30 cellular contexts compared by ENCODE assay signal in the genomic region with DNA sequence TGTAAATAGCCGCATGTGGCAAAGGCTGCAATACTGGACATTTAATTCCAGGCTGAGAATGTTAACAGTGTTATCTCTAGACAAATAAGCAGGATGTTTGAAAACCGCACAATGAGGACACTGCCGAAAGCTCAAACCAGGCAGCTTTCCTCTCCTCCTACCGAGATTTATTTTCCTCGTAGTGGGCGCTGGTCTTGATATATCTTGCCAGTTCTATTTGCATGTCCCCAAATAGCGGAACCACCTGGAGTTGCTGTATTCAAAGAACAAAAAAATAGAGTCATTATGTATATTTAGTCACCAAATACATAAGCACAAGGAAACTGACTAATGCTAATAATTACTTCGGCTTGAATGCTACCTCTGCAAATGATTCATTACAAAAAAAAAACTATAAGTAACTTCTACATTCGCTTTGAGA. TPM values are rescaled to one million over a fixed set of nuclear protein-coding genes. Genes with fewer than 3 reads are reported as not detected.
A peak's percentile ranks its signal among the peaks of the same experiment; 100 is the strongest.
DNase-seq lines count a peak whose midpoint lies in the region; ATAC-seq and TF ChIP-seq lines count a peak whose summit lies in the region.
"Had no signal": no experiment of that assay in that cellular context is flagged by ENCODE, and none has a peak within 500 bp of the region (broad histone marks: within the 10 kb centered on the region; RNA-seq: fewer than 3 reads in every experiment).

No MANE protein-coding gene starts in this region.

- H3K27me3 Mint-ChIP-seq in CD8-positive, alpha-beta memory T cell: no peaks in the 10 kb centered on the region
- no peaks in the 10 kb centered on the region for H3K27me3 Mint-ChIP-seq in effector memory CD8-positive, alpha-beta T cell
- H3K27me3 Mint-ChIP-seq: activated CD4-positive, alpha-beta T cell treated with anti-CD3 and anti-CD28 coated beads, Interleukin-2, amount 10 ng/mL, durations not matched to agents 24 days and 14 days; CD4-positive, CD25-positive, alpha-beta regulatory T cell; central memory CD8-positive, alpha-beta T cell; dendritic cell treated with granulocyte-macrophage colony-stimulating factor and Interleukin-4, amounts not matched to agents 40 ng/mL and 50 ng/mL, for 4 days had no signal

- POLR2A ChIA-PET in CD8-positive, alpha-beta memory T cell (lab: Charles Lee): no interaction called here

- H3K27me3 ChIP-seq in CD8-positive, alpha-beta memory T cell (ENCODE audit: insufficient read depth, low read length, poor library complexity, severe bottlenecking): no peaks in the 10 kb centered on the region
- H3K27me3 ChIP-seq: ascending aorta, gastroesophageal sphincter, hepatocyte, upper lobe of left lung had no signal

- H3K27ac Mint-ChIP-seq in CD8-positive, alpha-beta memory T cell: no peak overlapping the region
- no peak overlapping the region for H3K27ac Mint-ChIP-seq in effector memory CD8-positive, alpha-beta T cell
- H3K27ac Mint-ChIP-seq: activated CD4-positive, alpha-beta T cell treated with anti-CD3 and anti-CD28 coated beads, Interleukin-2, amount 10 ng/mL, durations not matched to agents 24 days and 14 days; CD4-positive, CD25-positive, alpha-beta regulatory T cell; dendritic cell treated with granulocyte-macrophage colony-stimulating factor and Interleukin-4, amounts not matched to agents 40 ng/mL and 50 ng/mL, for 4 days; natural killer cell; stimulated activated effector memory CD8-positive, alpha-beta T cell treated with anti-CD3 and anti-CD28 coated beads, Interleukin-12 subunit alpha, Interleukin-12 subunit beta, amount 100 ng/mL, for 72 hours had no signal

- H3K9me3 Mint-ChIP-seq in CD8-positive, alpha-beta memory T cell: no peaks in the 10 kb centered on the region
- no peaks in the 10 kb centered on the region for H3K9me3 Mint-ChIP-seq in effector memory CD8-positive, alpha-beta T cell
- H3K9me3 Mint-ChIP-seq: activated CD4-positive, alpha-beta T cell treated with anti-CD3 and anti-CD28 coated beads, Interleukin-2, amount 10 ng/mL, durations not matched to agents 24 days and 14 days; activated T-cell treated with anti-CD3 and anti-CD28 coated beads, Interleukin-2, amount 50 U/mL, for 4 hours; CD4-positive, CD25-positive, alpha-beta regulatory T cell; central memory CD8-positive, alpha-beta T cell; dendritic cell treated with granulocyte-macrophage colony-stimulating factor and Interleukin-4, amounts not matched to agents 40 ng/mL and 50 ng/mL, for 4 days; natural killer cell; stimulated activated effector memory CD8-positive, alpha-beta T cell treated with anti-CD3 and anti-CD28 coated beads, Interleukin-12 subunit alpha, Interleukin-12 subunit beta, amount 100 ng/mL, for 72 hours had no signal

- peak overlapping the region; percentile 61 for H3K27ac ChIP-seq in VCaP
- no peak overlapping the region for H3K27ac ChIP-seq in CD8-positive, alpha-beta memory T cell (ENCODE audit: low read depth, low read length)
- H3K27ac ChIP-seq: 22Rv1, ascending aorta, gastroesophageal sphincter, hepatocyte, upper lobe of left lung, WERI-Rb-1 had no signal

- H3K4me1 ChIP-seq in CD8-positive, alpha-beta memory T cell (ENCODE audit: insufficient read depth, low read length): no peaks in the 10 kb centered on the region
- H3K4me1 ChIP-seq: ascending aorta, upper lobe of left lung had no signal

- no peak overlapping the region for H3K4me3 ChIP-seq in fibroblast of mammary gland (ENCODE audit: control insufficient read depth, low read depth, low read length)
- no peak overlapping the region for H3K4me3 ChIP-seq in CD8-positive, alpha-beta memory T cell (ENCODE audit: low read length)
- H3K4me3 ChIP-seq: ascending aorta, gastroesophageal sphincter, hepatocyte, lung, upper lobe of left lung had no signal

- H3K4me3 Mint-ChIP-seq in CD8-positive, alpha-beta memory T cell: no peak overlapping the region
- H3K4me3 Mint-ChIP-seq in effector memory CD8-positive, alpha-beta T cell: no peak overlapping the region
- H3K4me3 Mint-ChIP-seq: activated CD4-positive, alpha-beta T cell treated with anti-CD3 and anti-CD28 coated beads, Interleukin-2, amount 10 ng/mL, durations not matched to agents 24 days and 14 days; activated T-cell treated with anti-CD3 and anti-CD28 coated beads, Interleukin-2, amount 50 U/mL, for 4 hours; CD4-positive, CD25-positive, alpha-beta regulatory T cell; central memory CD8-positive, alpha-beta T cell; dendritic cell treated with granulocyte-macrophage colony-stimulating factor and Interleukin-4, amounts not matched to agents 40 ng/mL and 50 ng/mL, for 4 days; natural killer cell; stimulated activated effector memory CD8-positive, alpha-beta T cell treated with anti-CD3 and anti-CD28 coated beads, Interleukin-12 subunit alpha, Interleukin-12 subunit beta, amount 100 ng/mL, for 72 hours had no signal

- no peaks in the 10 kb centered on the region for H3K9me3 ChIP-seq in CD8-positive, alpha-beta memory T cell (ENCODE audit: low read length)
- H3K9me3 ChIP-seq: ascending aorta, gastroesophageal sphincter, upper lobe of left lung had no signal

- TF ChIP-seq POLR2A in erythroblast (IDR thresholded peaks at IDR 0.05; ENCODE audit: low read length): no peak

- no peaks in the 10 kb centered on the region for H3K36me3 ChIP-seq in CD8-positive, alpha-beta memory T cell (ENCODE audit: insufficient read depth, low read length)
- H3K36me3 ChIP-seq: WERI-Rb-1 had no signal

- CTCF ChIA-PET in CD8-positive, alpha-beta memory T cell (lab: Charles Lee): no interaction called here

- no peak for ATAC-seq in effector memory CD8-positive, alpha-beta T cell (replicated peaks)
- no peak for ATAC-seq in HG03196 (IDR thresholded peaks at IDR 0.05; ENCODE audit: unreplicated experiment)
- ATAC-seq: activated T-cell treated with anti-CD3 and anti-CD28 coated beads, Interleukin-2, amount 50 U/mL, for 4 hours; gastroesophageal sphincter; left cardiac atrium; natural killer cell; stimulated activated effector memory CD8-positive, alpha-beta T cell treated with anti-CD3 and anti-CD28 coated beads, Interleukin-12 subunit alpha, Interleukin-12 subunit beta, amount 100 ng/mL, for 72 hours had no signal

- no peak for TF ChIP-seq CTCF in VCaP (conservative IDR thresholded peaks at IDR 0.05)
- no peak for TF ChIP-seq CTCF in fibroblast of mammary gland (conservative IDR thresholded peaks at IDR 0.05; ENCODE audit: control insufficient read depth, insufficient read depth, low read depth, low read length)

- H3K36me3 Mint-ChIP-seq in CD8-positive, alpha-beta memory T cell: peaks cover 0 to 6% (median 0%) of the 10 kb centered on the region in 3 donors
- peaks cover 28% of the 10 kb centered on the region for H3K36me3 Mint-ChIP-seq in effector memory CD8-positive, alpha-beta T cell (ENCODE audit: insufficient read depth)
- H3K36me3 Mint-ChIP-seq: natural killer cell had no signal

- DNase-seq in DMS53 (lab: John Stamatoyannopoulos, UW) (peak; percentile 7), DMS53 treated with DMSO at 0.1 percent for 48 hours (lab: John Stamatoyannopoulos, UW; ENCODE audit: unreplicated experiment) (no peak), fibroblast of mammary gland (ENCODE audit: low read depth) (peak; percentile 10), erythroblast (lab: John Stamatoyannopoulos, UW) (no peak)
- DNase-seq in CD8-positive, alpha-beta memory T cell: no peak
- no peak for DNase-seq in effector memory CD8-positive, alpha-beta T cell
- DNase-seq: activated CD4-positive, alpha-beta T cell treated with anti-CD3 and anti-CD28 coated beads, Interleukin-2, amount 10 ng/mL, durations not matched to agents 24 days and 14 days; activated T-cell treated with anti-CD3 and anti-CD28 coated beads, Interleukin-2, amount 50 U/mL, for 4 hours; CD4-positive, CD25-positive, alpha-beta regulatory T cell; GOT3; left cardiac atrium; natural killer cell; NCI-H1092 treated with DMSO at 0.1 percent for 48 hours; NCI-H345; occipital lobe; stimulated activated CD4-positive, alpha-beta T cell treated with anti-CD3 and anti-CD28 coated beads, Interleukin-15, amount 100 ng/mL, for 24 hours; substantia nigra; T-helper 9 cell; upper lobe of left lung; WERI-Rb-1 had no signal

- H3K4me1 Mint-ChIP-seq in CD8-positive, alpha-beta memory T cell: no peaks in the 10 kb centered on the region
- peaks cover 0 to 3% of the 10 kb centered on the region in 2 donors for H3K4me1 Mint-ChIP-seq in effector memory CD8-positive, alpha-beta T cell (ENCODE audit: low read depth in 2 of 2)
- H3K4me1 Mint-ChIP-seq: CD4-positive, CD25-positive, alpha-beta regulatory T cell; central memory CD8-positive, alpha-beta T cell; natural killer cell; stimulated activated effector memory CD8-positive, alpha-beta T cell treated with anti-CD3 and anti-CD28 coated beads, Interleukin-12 subunit alpha, Interleukin-12 subunit beta, amount 100 ng/mL, for 72 hours had no signal

RNA-seq across cellular contexts. Expression of a gene that starts 46.5 kb away (rescaled TPM):
- total RNA-seq in CD8-positive, alpha-beta memory T cell: 10 to 100 TPM; 24.0 to 27.3 TPM
- 4.8 TPM for polyA plus RNA-seq in CD8-positive, alpha-beta memory T cell

Comparison
In these comparisons a context has a peak if more than half of its experiments do, and no peak if none do; other contexts are left out.
1. DNase-seq: peak in DMS53 (single experiment) and fibroblast of mammary gland (single experiment); none in DMS53 treated with DMSO at 0.1 percent for 48 hours (single experiment), CD8-positive, alpha-beta memory T cell (0 of 5), effector memory CD8-positive, alpha-beta T cell (0 of 3) and erythroblast (0 of 2).